Comparison of ENCODE assay signal across 8 cellular contexts in the genomic region with DNA sequence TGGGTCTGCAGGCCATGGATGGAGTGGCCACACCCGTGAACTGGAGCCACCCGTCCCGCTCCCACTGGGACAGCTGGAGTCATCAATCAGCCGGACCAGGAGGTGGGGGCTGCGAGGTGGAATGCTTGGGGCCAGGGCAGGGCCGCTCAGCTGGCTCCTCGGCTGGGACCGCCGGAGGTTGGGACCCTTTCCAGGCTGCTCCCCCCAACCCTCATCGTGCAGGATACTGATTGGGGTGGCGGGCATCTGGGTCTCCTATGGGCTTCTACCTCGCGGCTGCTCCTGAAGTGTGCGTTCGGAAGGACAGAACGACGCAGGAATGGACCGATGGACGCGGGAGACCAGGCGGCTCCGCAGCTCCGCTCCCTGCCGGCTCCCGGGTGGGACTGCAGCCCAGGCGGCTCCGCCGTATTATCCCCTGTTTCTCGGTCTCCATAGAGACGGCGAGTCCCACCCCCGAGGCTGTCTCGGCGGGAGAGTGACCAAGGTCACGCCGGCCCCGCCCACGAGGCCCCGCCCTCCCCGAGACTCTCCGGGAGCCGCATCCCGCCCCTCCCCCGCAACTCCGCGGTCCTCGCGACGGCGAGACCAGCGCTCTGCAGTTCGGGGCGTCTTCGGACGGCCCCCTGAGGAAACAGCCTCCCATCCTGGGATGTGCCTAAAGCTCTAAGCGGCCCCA. TPM values are rescaled to one million over a fixed set of nuclear protein-coding genes. Genes with fewer than 3 reads are reported as not detected.
A peak's percentile ranks its signal among the peaks of the same experiment; 100 is the strongest.
DNase-seq lines count a peak whose midpoint lies in the region; ATAC-seq and TF ChIP-seq lines count a peak whose summit lies in the region.

A gene (minus strand): TSS at position 388 of the 679 bp plus-strand sequence. CDS start 2,387 bp downstream, outside the sequence.

- H3K9me3 ChIP-seq in right lobe of liver = no peaks in the 10 kb centered on the region

- H3K27me3 ChIP-seq in right lobe of liver = no peaks in the 10 kb centered on the region

- peaks cover 67% of the 10 kb centered on the region for H3K4me1 Mint-ChIP-seq in CD14-positive monocyte
- H3K4me1 Mint-ChIP-seq in effector memory CD8-positive, alpha-beta T cell (ENCODE audit: low read depth in 2 of 2) = peaks cover 5 to 9% of the 10 kb centered on the region in 2 donors

- H3K27ac Mint-ChIP-seq in CD14-positive monocyte = peak within 1 kb of the TSS; percentile 62 to 93 (median 86)
- peak within 1 kb of the TSS; percentile 44 to 71 for H3K27ac Mint-ChIP-seq in effector memory CD8-positive, alpha-beta T cell

- peak within 1 kb of the TSS in 1 of 3 donors; percentile 19 for H3K27ac ChIP-seq in right lobe of liver

- intact Hi-C loops in CD14-positive monocyte (cut with micrococcal nuclease) = no loop called here
- intact Hi-C loops in right lobe of liver (cut with DNase I) = loop anchor here in 1 of 2 donors (10.0 kb wide), 1 partner anchor 138 kb away; no protein-coding TSS in a partner anchor

- H3K4me1 ChIP-seq in right lobe of liver = peaks cover 0 to 5% (median 0%) of the 10 kb centered on the region in 4 donors

- TF ChIP-seq CTCF in CD14-positive monocyte (IDR thresholded peaks at IDR 0.05) (peak; percentile 81), WI38 (IDR thresholded peaks at IDR 0.05; ENCODE audit: low read depth, low read length) (peak; percentile 60), right lobe of liver (IDR thresholded peaks at IDR 0.05) (peak; percentile 40 to 49 (median 46))

- peaks cover 13 to 23% of the 10 kb centered on the region in 2 donors for H3K36me3 Mint-ChIP-seq in CD14-positive monocyte
- H3K36me3 Mint-ChIP-seq in effector memory CD8-positive, alpha-beta T cell (ENCODE audit: insufficient read depth) = peaks cover 3% of the 10 kb centered on the region

- DNase-seq in CD14-positive monocyte (ENCODE audit: low spot score) = peak; percentile 92
- DNase-seq in HuH-7 (ENCODE audit: low spot score) = peak; percentile 92
- DNase-seq in effector memory CD8-positive, alpha-beta T cell = peak in 2 of 3 experiments; percentile 34 to 41
- DNase-seq in right lobe of liver = peak; percentile 71 to 77 (median 75)
- peak; percentile 45 for DNase-seq in stimulated activated CD4-positive, alpha-beta T cell treated with anti-CD3 and anti-CD28 coated beads, Interleukin-1b, Interleukin-23, amount 100 ng/mL, for 48 hours

- H3K9me3 Mint-ChIP-seq in CD14-positive monocyte = peaks cover 0 to 8% (median 0%) of the 10 kb centered on the region in 7 donors
- H3K9me3 Mint-ChIP-seq in effector memory CD8-positive, alpha-beta T cell = no peaks in the 10 kb centered on the region

- H3K27me3 Mint-ChIP-seq in CD14-positive monocyte (ENCODE audit: low read depth in 3 of 3) = peaks cover 16 to 45% (median 28%) of the 10 kb centered on the region in 3 donors
- peaks cover 35 to 75% of the 10 kb centered on the region in 2 donors for H3K27me3 Mint-ChIP-seq in effector memory CD8-positive, alpha-beta T cell

- no peak for TF ChIP-seq POLR2A in right lobe of liver (IDR thresholded peaks at IDR 0.05)

- peak within 1 kb of the TSS; percentile 83 to 92 for H3K4me3 Mint-ChIP-seq in CD14-positive monocyte
- H3K4me3 Mint-ChIP-seq in effector memory CD8-positive, alpha-beta T cell = peak within 1 kb of the TSS; percentile 71 to 75

- ATAC-seq in effector memory CD8-positive, alpha-beta T cell (replicated peaks) = peak; percentile 76
- ATAC-seq in right lobe of liver (peak; percentile 65 to 74 (median 68)), HG03521 (IDR thresholded peaks at IDR 0.05; ENCODE audit: unreplicated experiment) (no peak), GM18861 (IDR thresholded peaks at IDR 0.05; ENCODE audit: unreplicated experiment) (no peak)

- WGBS in right lobe of liver (ENCODE audit: insufficient coverage, low coverage, low lambda C conversion rate, missing lambda C conversion rate) = 0% methylated on average over 4 of the region's 56 CpGs

- no peaks in the 10 kb centered on the region for H3K36me3 ChIP-seq in right lobe of liver

- H3K4me3 ChIP-seq in WI38 (ENCODE audit: low read depth, low read length) (peak within 1 kb of the TSS; percentile 45), right lobe of liver (peak within 1 kb of the TSS in 1 of 3 donors; percentile 6)

RNA-seq across cellular contexts. Expression of the gene that starts here (rescaled TPM):
- 100 to 1,000 TPM in 1 of 2 donors, 10 to 100 TPM in 1; 63.1 to 123 TPM for polyA plus RNA-seq in CD14-positive monocyte
- under 1 TPM in 5 of 6 experiments, not detected in 1; 0.24 to 0.65 (median 0.37) TPM for total RNA-seq in right lobe of liver

Comparison
In these comparisons a context has a peak if more than half of its experiments do, and no peak if none do; other contexts are left out.
1. Peak in DNase-seq and ATAC-seq in right lobe of liver; RNA of the gene not detected or under 1 TPM.
2. DNase-seq: peak in every context shown above with its lines; median percentile 92 in CD14-positive monocyte; 92 in HuH-7; 75 in right lobe of liver; 45 in stimulated activated CD4-positive, alpha-beta T cell treated with anti-CD3 and anti-CD28 coated beads, Interleukin-1b, Interleukin-23, amount 100 ng/mL, for 48 hours; 38 in effector memory CD8-positive, alpha-beta T cell.